In the genomic region with DNA sequence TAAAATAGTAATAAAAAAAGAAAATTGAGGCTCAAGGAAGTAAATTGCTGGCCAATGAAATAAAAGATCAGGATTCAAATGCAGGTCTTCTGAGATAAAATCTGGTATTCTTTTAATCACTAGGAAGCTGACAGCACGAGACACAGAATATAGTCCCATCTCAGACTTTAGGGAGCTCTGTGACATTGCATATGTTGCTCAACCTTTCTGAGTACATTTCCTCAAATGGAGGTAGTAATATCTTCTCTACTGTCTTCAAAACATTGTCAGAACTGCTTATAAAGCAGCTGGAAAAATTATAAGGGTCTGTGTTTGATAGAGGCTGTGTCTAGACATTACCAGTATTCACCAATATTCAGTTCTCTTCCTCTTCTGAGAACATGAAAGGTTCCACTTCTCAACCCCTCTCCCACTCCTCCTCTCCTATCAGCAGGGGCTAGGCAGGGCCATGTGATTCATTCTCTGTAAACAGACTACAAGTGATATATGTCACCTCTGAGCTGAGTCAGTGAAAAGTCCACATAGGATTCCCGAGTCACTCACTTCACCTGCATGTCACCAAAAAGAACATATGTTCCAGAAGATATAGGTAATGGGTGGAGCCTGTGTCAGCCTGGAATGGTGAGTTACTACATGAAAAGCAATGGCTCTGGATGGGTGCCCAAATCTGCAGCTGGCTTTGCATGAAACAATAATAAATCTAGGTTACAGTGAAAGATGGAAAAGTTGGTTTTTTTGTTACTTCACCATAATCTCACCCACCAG, we compare ENCODE assay signal across 1 cellular context.
TF ChIP-seq lines count a peak whose summit lies in the region.

No MANE protein-coding gene starts in this region.

TF ChIP-seq in K562, 482 proteins besides CTCF, POLR2A, EP300 and RAD21 (continued from another document and continues in another):
- TF ChIP-seq TCF7 (IDR thresholded peaks at IDR 0.05; ENCODE audit: borderline replicate concordance) = no peak
- no peak for TF ChIP-seq SREBF2 (CRISPR knock-in tag; IDR thresholded peaks at IDR 0.05)
- TF ChIP-seq LARP7 (IDR thresholded peaks at IDR 0.05) = no peak
- TF ChIP-seq ZNF778 (CRISPR knock-in tag; IDR thresholded peaks at IDR 0.05) = no peak
- peak; percentile 59; the same call in 1 of the 2 replicates for TF ChIP-seq SMARCC2 (IDR thresholded peaks at IDR 0.05; ENCODE audit: low read depth)
- TF ChIP-seq, protein P1, sequence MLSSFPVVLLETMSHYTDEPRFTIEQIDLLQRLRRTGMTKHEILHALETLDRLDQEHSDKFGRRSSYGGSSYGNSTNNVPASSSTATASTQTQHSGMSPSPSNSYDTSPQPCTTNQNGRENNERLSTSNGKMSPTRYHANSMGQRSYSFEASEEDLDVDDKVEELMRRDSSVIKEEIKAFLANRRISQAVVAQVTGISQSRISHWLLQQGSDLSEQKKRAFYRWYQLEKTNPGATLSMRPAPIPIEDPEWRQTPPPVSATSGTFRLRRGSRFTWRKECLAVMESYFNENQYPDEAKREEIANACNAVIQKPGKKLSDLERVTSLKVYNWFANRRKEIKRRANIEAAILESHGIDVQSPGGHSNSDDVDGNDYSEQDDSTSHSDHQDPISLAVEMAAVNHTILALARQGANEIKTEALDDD (IDR thresholded peaks at IDR 0.05) = no peak
- TF ChIP-seq, protein P2, sequence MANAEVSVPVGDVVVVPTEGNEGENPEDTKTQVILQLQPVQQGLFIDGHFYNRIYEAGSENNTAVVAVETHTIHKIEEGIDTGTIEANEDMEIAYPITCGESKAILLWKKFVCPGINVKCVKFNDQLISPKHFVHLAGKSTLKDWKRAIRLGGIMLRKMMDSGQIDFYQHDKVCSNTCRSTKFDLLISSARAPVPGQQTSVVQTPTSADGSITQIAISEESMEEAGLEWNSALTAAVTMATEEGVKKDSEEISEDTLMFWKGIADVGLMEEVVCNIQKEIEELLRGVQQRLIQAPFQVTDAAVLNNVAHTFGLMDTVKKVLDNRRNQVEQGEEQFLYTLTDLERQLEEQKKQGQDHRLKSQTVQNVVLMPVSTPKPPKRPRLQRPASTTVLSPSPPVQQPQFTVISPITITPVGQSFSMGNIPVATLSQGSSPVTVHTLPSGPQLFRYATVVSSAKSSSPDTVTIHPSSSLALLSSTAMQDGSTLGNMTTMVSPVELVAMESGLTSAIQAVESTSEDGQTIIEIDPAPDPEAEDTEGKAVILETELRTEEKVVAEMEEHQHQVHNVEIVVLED (CRISPR knock-in tag; IDR thresholded peaks at IDR 0.05) = no peak
- TF ChIP-seq TAL1 (IDR thresholded peaks at IDR 0.05) = peak; percentile 86
- TF ChIP-seq ZSCAN32 (CRISPR knock-in tag; IDR thresholded peaks at IDR 0.05) = no peak
- no peak for TF ChIP-seq ZNF586 (CRISPR knock-in tag; conservative IDR thresholded peaks at IDR 0.05)
- TF ChIP-seq ZNF354B (CRISPR knock-in tag; IDR thresholded peaks at IDR 0.05) = no peak
- no peak for TF ChIP-seq ZNF57 (CRISPR knock-in tag; IDR thresholded peaks at IDR 0.05)
- TF ChIP-seq PML (IDR thresholded peaks at IDR 0.05; ENCODE audit: low read length) = peak; percentile 73
- no peak for TF ChIP-seq MCM2 (IDR thresholded peaks at IDR 0.05; ENCODE audit: low read depth)
- TF ChIP-seq CCNT2 (IDR thresholded peaks at IDR 0.05; ENCODE audit: borderline replicate concordance, extremely low read depth, insufficient read length, low read depth, low read length) = peak; percentile 43
- TF ChIP-seq, protein P3, sequence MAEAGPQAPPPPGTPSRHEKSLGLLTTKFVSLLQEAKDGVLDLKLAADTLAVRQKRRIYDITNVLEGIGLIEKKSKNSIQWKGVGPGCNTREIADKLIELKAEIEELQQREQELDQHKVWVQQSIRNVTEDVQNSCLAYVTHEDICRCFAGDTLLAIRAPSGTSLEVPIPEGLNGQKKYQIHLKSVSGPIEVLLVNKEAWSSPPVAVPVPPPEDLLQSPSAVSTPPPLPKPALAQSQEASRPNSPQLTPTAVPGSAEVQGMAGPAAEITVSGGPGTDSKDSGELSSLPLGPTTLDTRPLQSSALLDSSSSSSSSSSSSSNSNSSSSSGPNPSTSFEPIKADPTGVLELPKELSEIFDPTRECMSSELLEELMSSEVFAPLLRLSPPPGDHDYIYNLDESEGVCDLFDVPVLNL (CRISPR knock-in tag; IDR thresholded peaks at IDR 0.05; ENCODE audit: low read depth) = no peak
- TF ChIP-seq ZNF224 (CRISPR knock-in tag; IDR thresholded peaks at IDR 0.05) = no peak
- no peak for TF ChIP-seq KHSRP (IDR thresholded peaks at IDR 0.05)
- no peak for TF ChIP-seq CBX2 (IDR thresholded peaks at IDR 0.05; ENCODE audit: insufficient read depth, low read length, poor library complexity, severe bottlenecking)
- peak; percentile 47 for TF ChIP-seq ZFP36 (IDR thresholded peaks at IDR 0.05; ENCODE audit: low read depth, low read length, partially characterized antibody)
- no peak for TF ChIP-seq RFX1 (IDR thresholded peaks at IDR 0.05)
- TF ChIP-seq ZNF197 (CRISPR knock-in tag; IDR thresholded peaks at IDR 0.05; ENCODE audit: low read depth) = no peak
- TF ChIP-seq FOXK2 (conservative IDR thresholded peaks at IDR 0.05 in 1 of 2, IDR thresholded peaks at IDR 0.05 in 1 of 2; ENCODE audit: low read depth in 2 of 2) = peak; percentile 88 to 90
- no peak for TF ChIP-seq FOXJ2 (tag; IDR thresholded peaks at IDR 0.05)
- no peak for TF ChIP-seq HIVEP1 (CRISPR knock-in tag; IDR thresholded peaks at IDR 0.05)
- no peak for TF ChIP-seq HNRNPH1 (optimal IDR thresholded peaks at IDR 0.05; ENCODE audit: low read depth, low read length)
- TF ChIP-seq, protein P4, sequence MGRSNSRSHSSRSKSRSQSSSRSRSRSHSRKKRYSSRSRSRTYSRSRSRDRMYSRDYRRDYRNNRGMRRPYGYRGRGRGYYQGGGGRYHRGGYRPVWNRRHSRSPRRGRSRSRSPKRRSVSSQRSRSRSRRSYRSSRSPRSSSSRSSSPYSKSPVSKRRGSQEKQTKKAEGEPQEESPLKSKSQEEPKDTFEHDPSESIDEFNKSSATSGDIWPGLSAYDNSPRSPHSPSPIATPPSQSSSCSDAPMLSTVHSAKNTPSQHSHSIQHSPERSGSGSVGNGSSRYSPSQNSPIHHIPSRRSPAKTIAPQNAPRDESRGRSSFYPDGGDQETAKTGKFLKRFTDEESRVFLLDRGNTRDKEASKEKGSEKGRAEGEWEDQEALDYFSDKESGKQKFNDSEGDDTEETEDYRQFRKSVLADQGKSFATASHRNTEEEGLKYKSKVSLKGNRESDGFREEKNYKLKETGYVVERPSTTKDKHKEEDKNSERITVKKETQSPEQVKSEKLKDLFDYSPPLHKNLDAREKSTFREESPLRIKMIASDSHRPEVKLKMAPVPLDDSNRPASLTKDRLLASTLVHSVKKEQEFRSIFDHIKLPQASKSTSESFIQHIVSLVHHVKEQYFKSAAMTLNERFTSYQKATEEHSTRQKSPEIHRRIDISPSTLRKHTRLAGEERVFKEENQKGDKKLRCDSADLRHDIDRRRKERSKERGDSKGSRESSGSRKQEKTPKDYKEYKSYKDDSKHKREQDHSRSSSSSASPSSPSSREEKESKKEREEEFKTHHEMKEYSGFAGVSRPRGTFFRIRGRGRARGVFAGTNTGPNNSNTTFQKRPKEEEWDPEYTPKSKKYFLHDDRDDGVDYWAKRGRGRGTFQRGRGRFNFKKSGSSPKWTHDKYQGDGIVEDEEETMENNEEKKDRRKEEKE (IDR thresholded peaks at IDR 0.05; ENCODE audit: borderline replicate concordance in 1 of 2, control insufficient read depth in 1 of 2, low read depth in 2 of 2, low read length in 1 of 2) = no peak
- TF ChIP-seq, protein P5, sequence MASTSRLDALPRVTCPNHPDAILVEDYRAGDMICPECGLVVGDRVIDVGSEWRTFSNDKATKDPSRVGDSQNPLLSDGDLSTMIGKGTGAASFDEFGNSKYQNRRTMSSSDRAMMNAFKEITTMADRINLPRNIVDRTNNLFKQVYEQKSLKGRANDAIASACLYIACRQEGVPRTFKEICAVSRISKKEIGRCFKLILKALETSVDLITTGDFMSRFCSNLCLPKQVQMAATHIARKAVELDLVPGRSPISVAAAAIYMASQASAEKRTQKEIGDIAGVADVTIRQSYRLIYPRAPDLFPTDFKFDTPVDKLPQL (IDR thresholded peaks at IDR 0.05; ENCODE audit: extremely low read depth, insufficient read length) = no peak
- no peak for TF ChIP-seq ZNF408 (CRISPR knock-in tag; IDR thresholded peaks at IDR 0.05; ENCODE audit: low read depth)
- TF ChIP-seq, protein P6, sequence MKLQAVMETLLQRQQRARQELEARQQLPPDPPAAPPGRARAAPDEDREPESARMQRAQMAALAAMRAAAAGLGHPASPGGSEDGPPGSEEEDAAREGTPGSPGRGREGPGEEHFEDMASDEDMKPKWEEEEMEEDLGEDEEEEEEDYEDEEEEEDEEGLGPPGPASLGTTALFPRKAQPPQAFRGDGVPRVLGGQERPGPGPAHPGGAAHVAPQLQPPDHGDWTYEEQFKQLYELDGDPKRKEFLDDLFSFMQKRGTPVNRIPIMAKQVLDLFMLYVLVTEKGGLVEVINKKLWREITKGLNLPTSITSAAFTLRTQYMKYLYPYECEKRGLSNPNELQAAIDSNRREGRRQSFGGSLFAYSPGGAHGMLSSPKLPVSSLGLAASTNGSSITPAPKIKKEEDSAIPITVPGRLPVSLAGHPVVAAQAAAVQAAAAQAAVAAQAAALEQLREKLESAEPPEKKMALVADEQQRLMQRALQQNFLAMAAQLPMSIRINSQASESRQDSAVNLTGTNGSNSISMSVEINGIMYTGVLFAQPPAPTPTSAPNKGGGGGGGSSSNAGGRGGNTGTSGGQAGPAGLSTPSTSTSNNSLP (IDR thresholded peaks at IDR 0.05; ENCODE audit: borderline replicate concordance, low read depth, low read length) = no peak
- TF ChIP-seq, protein P7, sequence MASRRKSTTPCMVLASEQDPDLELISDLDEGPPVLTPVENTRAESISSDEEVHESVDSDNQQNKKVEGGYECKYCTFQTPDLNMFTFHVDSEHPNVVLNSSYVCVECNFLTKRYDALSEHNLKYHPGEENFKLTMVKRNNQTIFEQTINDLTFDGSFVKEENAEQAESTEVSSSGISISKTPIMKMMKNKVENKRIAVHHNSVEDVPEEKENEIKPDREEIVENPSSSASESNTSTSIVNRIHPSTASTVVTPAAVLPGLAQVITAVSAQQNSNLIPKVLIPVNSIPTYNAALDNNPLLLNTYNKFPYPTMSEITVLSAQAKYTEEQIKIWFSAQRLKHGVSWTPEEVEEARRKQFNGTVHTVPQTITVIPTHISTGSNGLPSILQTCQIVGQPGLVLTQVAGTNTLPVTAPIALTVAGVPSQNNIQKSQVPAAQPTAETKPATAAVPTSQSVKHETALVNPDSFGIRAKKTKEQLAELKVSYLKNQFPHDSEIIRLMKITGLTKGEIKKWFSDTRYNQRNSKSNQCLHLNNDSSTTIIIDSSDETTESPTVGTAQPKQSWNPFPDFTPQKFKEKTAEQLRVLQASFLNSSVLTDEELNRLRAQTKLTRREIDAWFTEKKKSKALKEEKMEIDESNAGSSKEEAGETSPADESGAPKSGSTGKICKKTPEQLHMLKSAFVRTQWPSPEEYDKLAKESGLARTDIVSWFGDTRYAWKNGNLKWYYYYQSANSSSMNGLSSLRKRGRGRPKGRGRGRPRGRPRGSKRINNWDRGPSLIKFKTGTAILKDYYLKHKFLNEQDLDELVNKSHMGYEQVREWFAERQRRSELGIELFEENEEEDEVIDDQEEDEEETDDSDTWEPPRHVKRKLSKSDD (conservative IDR thresholded peaks at IDR 0.05; ENCODE audit: low read length) = no peak
- TF ChIP-seq, protein P8, sequence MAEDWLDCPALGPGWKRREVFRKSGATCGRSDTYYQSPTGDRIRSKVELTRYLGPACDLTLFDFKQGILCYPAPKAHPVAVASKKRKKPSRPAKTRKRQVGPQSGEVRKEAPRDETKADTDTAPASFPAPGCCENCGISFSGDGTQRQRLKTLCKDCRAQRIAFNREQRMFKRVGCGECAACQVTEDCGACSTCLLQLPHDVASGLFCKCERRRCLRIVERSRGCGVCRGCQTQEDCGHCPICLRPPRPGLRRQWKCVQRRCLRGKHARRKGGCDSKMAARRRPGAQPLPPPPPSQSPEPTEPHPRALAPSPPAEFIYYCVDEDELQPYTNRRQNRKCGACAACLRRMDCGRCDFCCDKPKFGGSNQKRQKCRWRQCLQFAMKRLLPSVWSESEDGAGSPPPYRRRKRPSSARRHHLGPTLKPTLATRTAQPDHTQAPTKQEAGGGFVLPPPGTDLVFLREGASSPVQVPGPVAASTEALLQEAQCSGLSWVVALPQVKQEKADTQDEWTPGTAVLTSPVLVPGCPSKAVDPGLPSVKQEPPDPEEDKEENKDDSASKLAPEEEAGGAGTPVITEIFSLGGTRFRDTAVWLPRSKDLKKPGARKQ (CRISPR knock-in tag; IDR thresholded peaks at IDR 0.05) = no peak
- TF ChIP-seq SIN3B (IDR thresholded peaks at IDR 0.05; ENCODE audit: low read depth) = no peak
- 0 out of 2 replicates have a peak, but pooled peaks have one; percentile 24 for TF ChIP-seq SPI1 (IDR thresholded peaks at IDR 0.05; ENCODE audit: borderline replicate concordance, low read depth, low read length)
- TF ChIP-seq PCBP1 (IDR thresholded peaks at IDR 0.05; ENCODE audit: low read depth, low read length, poor library complexity, severe bottlenecking) = no peak
- no peak for TF ChIP-seq SRSF1 (IDR thresholded peaks at IDR 0.05; ENCODE audit: low read depth, low read length)
- no peak for TF ChIP-seq FOXP1 (CRISPR knock-in tag; IDR thresholded peaks at IDR 0.05)
- TF ChIP-seq ZBTB1 (CRISPR knock-in tag; IDR thresholded peaks at IDR 0.05; ENCODE audit: borderline replicate concordance, low read depth) = no peak
- TF ChIP-seq, protein P9, sequence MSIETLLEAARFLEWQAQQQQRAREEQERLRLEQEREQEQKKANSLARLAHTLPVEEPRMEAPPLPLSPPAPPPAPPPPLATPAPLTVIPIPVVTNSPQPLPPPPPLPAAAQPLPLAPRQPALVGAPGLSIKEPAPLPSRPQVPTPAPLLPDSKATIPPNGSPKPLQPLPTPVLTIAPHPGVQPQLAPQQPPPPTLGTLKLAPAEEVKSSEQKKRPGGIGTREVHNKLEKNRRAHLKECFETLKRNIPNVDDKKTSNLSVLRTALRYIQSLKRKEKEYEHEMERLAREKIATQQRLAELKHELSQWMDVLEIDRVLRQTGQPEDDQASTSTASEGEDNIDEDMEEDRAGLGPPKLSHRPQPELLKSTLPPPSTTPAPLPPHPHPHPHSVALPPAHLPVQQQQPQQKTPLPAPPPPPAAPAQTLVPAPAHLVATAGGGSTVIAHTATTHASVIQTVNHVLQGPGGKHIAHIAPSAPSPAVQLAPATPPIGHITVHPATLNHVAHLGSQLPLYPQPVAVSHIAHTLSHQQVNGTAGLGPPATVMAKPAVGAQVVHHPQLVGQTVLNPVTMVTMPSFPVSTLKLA (conservative IDR thresholded peaks at IDR 0.05) = peak; percentile 76 to 80; a peak in 3 of 4 replicates
- TF ChIP-seq SMAD4 (CRISPR knock-in tag; conservative IDR thresholded peaks at IDR 0.05) = no peak
- TF ChIP-seq, protein P10, sequence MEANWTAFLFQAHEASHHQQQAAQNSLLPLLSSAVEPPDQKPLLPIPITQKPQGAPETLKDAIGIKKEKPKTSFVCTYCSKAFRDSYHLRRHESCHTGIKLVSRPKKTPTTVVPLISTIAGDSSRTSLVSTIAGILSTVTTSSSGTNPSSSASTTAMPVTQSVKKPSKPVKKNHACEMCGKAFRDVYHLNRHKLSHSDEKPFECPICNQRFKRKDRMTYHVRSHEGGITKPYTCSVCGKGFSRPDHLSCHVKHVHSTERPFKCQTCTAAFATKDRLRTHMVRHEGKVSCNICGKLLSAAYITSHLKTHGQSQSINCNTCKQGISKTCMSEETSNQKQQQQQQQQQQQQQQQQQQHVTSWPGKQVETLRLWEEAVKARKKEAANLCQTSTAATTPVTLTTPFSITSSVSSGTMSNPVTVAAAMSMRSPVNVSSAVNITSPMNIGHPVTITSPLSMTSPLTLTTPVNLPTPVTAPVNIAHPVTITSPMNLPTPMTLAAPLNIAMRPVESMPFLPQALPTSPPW (CRISPR knock-in tag; IDR thresholded peaks at IDR 0.05) = no peak
- no peak for TF ChIP-seq KLF1 (tag; IDR thresholded peaks at IDR 0.05)
